15 cellular contexts compared by ENCODE assay signal in genomic region chr9:108727580-108728056, GRCh38.
DNase-seq lines count a peak whose midpoint lies in the region; ATAC-seq and TF ChIP-seq lines count a peak whose summit lies in the region.
"Had no signal": no experiment of that assay in that cellular context is flagged by ENCODE, and none has a peak within 500 bp of the region (broad histone marks: within the 10 kb centered on the region; RNA-seq: fewer than 3 reads in every experiment).

No MANE protein-coding gene starts in this region.

- no peak for ATAC-seq in HG03045 (IDR thresholded peaks at IDR 0.05; ENCODE audit: unreplicated experiment)
- no peak for ATAC-seq in HG03439 (IDR thresholded peaks at IDR 0.05; ENCODE audit: unreplicated experiment)

- TF ChIP-seq CTCF in cardiac muscle cell (IDR thresholded peaks at IDR 0.05; ENCODE audit: low read depth, low read length): no peak

- H3K9me3 ChIP-seq in cardiac muscle cell (ENCODE audit: low read depth): no peaks in the 10 kb centered on the region
- H3K9me3 ChIP-seq: HAP-1 had no signal

- no peaks in the 10 kb centered on the region for H3K27me3 ChIP-seq in cardiac muscle cell
- H3K27me3 ChIP-seq: BLaER1 had no signal

- H3K36me3 ChIP-seq in cardiac muscle cell: no peaks in the 10 kb centered on the region
- H3K36me3 ChIP-seq: BLaER1, HAP-1 had no signal

- H3K4me1 ChIP-seq in cardiac muscle cell (ENCODE audit: low read depth): no peaks in the 10 kb centered on the region
- H3K4me1 ChIP-seq: BLaER1, HAP-1 had no signal

- H3K4me3 ChIP-seq in cardiac muscle cell: no peak overlapping the region
- H3K4me3 ChIP-seq: BLaER1, HAP-1 had no signal

- in situ Hi-C loops in G401 (cut with HindIII; ENCODE audit: low sequenced_read_pairs): no loop called here

- intact Hi-C loops in posterior cingulate gyrus (cut with DNase I): no loop called here

- DNase-seq in G401 (ENCODE audit: low spot score) (peak; percentile 18), RPMI7951 (ENCODE audit: low read depth) (peak; percentile 41), cardiac muscle cell (ENCODE audit: low read depth in 1 of 2, low spot score in 1 of 2) (peak; percentile 10 to 53), posterior cingulate gyrus (peak; percentile 40 to 92 (median 60)), NAMALWA (ENCODE audit: low spot score) (no peak), epidermal melanocyte (ENCODE audit: insufficient read length, low spot score) (no peak)
- DNase-seq: activated CD4-positive, alpha-beta memory T cell treated with anti-CD3 and anti-CD28 coated beads for 36 hours; activated effector memory CD4-positive, alpha-beta T cell treated with Interleukin-2 at 50 U/mL for 16 hours; stimulated activated CD4-positive, alpha-beta T cell treated with anti-CD3 and anti-CD28 coated beads, Interleukin-4, amount 100 ng/mL, for 24 hours; stimulated activated naive B cell treated with anti-CD40 and anti-IgM and Interleukin-4, amounts not matched to agents 10 μg/mL and 1 μg/mL and 100 μg/mL, for 72 hours had no signal

- H3K27ac ChIP-seq in cardiac muscle cell: no peak overlapping the region
- H3K27ac ChIP-seq: BLaER1, epithelial cell of prostate had no signal

Comparison
In these comparisons a context has a peak if more than half of its experiments do, and no peak if none do; other contexts are left out.
1. DNase-seq: peak in G401 (single experiment), RPMI7951 (single experiment), cardiac muscle cell (2 of 2) and posterior cingulate gyrus (10 of 10); none in NAMALWA (single experiment) and epidermal melanocyte (single experiment).